ENCODE assay signal across 28 cellular contexts in genomic region chr7:154564676-154565075, GRCh38.
"Had no signal": no experiment of that assay in that cellular context is flagged by ENCODE, and none has a peak within 500 bp of the region (broad histone marks: within the 10 kb centered on the region; RNA-seq: fewer than 3 reads in every experiment).

No MANE protein-coding gene starts in this region.

- H3K27ac Mint-ChIP-seq: mesothelial cell of epicardium; naive thymus-derived CD4-positive, alpha-beta T cell; natural killer cell treated with Interleukin-12 subunit alpha and Interleukin-12 subunit beta and Interleukin-15 and Interleukin-18, amount 100 ng/mL, for 72 hours; stimulated activated effector memory CD8-positive, alpha-beta T cell treated with anti-CD3 and anti-CD28 coated beads, Interleukin-12 subunit alpha, Interleukin-12 subunit beta, amount 100 ng/mL, for 72 hours; stimulated activated naive CD8-positive, alpha-beta T cell treated with anti-CD3 and anti-CD28 coated beads, Interleukin-15, Interleukin-2, amounts not matched to agents 100 ng/mL and 50 ng/mL, for 24 hours; type B pancreatic cell had no signal

- H3K27me3 ChIP-seq: left lung, ovary, testis, tibial artery, uterus had no signal

- H3K4me3 Mint-ChIP-seq: mesothelial cell of epicardium; naive thymus-derived CD4-positive, alpha-beta T cell; natural killer cell treated with Interleukin-12 subunit alpha and Interleukin-12 subunit beta and Interleukin-15 and Interleukin-18, amount 100 ng/mL, for 72 hours; stimulated activated effector memory CD8-positive, alpha-beta T cell treated with anti-CD3 and anti-CD28 coated beads, Interleukin-12 subunit alpha, Interleukin-12 subunit beta, amount 100 ng/mL, for 72 hours; stimulated activated naive CD8-positive, alpha-beta T cell treated with anti-CD3 and anti-CD28 coated beads, Interleukin-15, Interleukin-2, amounts not matched to agents 100 ng/mL and 50 ng/mL, for 24 hours; type B pancreatic cell had no signal

- H3K27me3 Mint-ChIP-seq: naive thymus-derived CD4-positive, alpha-beta T cell; natural killer cell treated with Interleukin-12 subunit alpha and Interleukin-12 subunit beta and Interleukin-15 and Interleukin-18, amount 100 ng/mL, for 72 hours; stimulated activated naive CD8-positive, alpha-beta T cell treated with anti-CD3 and anti-CD28 coated beads, Interleukin-15, Interleukin-2, amounts not matched to agents 100 ng/mL and 50 ng/mL, for 24 hours; type B pancreatic cell had no signal

- H3K36me3 Mint-ChIP-seq: mesothelial cell of epicardium; naive thymus-derived CD4-positive, alpha-beta T cell; natural killer cell treated with Interleukin-12 subunit alpha and Interleukin-12 subunit beta and Interleukin-15 and Interleukin-18, amount 100 ng/mL, for 72 hours; stimulated activated effector memory CD8-positive, alpha-beta T cell treated with anti-CD3 and anti-CD28 coated beads, Interleukin-12 subunit alpha, Interleukin-12 subunit beta, amount 100 ng/mL, for 72 hours; type B pancreatic cell had no signal

- H3K4me3 ChIP-seq: left lung, lower lobe of right lung, mucosa of descending colon, ovary, prostate gland, skin epidermis, testis, tibial artery, uterus had no signal

- H3K27ac ChIP-seq: left lung, lower lobe of right lung, ovary, prostate gland, skin epidermis, testis, tibial artery, uterus had no signal

- H3K36me3 ChIP-seq: left lung, lower lobe of right lung, ovary, prostate gland, tibial artery, uterus had no signal

- H3K9me3 Mint-ChIP-seq: mesothelial cell of epicardium, type B pancreatic cell had no signal

- DNase-seq: kidney glomerular epithelial cell; left colon; left lung; lower lobe of right lung; mammary epithelial cell; mesendoderm; mucosa of descending colon; naive thymus-derived CD4-positive, alpha-beta T cell; ovary; posterior cingulate gyrus; retina; right cardiac atrium; stimulated activated CD4-positive, alpha-beta T cell treated with anti-CD3 and anti-CD28 coated beads, Interleukin-12 subunit alpha, Interleukin-12 subunit beta, amount 100 ng/mL, for 4 hours; stimulated activated CD4-positive, alpha-beta T cell treated with anti-CD3 and anti-CD28 coated beads, Interleukin-15, amount 100 ng/mL, for 24 hours; stimulated activated CD4-positive, alpha-beta T cell treated with anti-CD3 and anti-CD28 coated beads, Interleukin-2, amount 100 ng/mL, for 24 hours; stimulated activated CD4-positive, alpha-beta T cell treated with anti-CD3 and anti-CD28 coated beads, Interleukin-4, amount 100 ng/mL, for 24 hours; stimulated activated naive CD4-positive, alpha-beta T cell; testis; tibial artery; uterus had no signal

- H3K4me1 ChIP-seq: left lung, lower lobe of right lung, prostate gland, testis, tibial artery, uterus had no signal

- H3K4me1 Mint-ChIP-seq: mesothelial cell of epicardium; naive thymus-derived CD4-positive, alpha-beta T cell; stimulated activated effector memory CD8-positive, alpha-beta T cell treated with anti-CD3 and anti-CD28 coated beads, Interleukin-12 subunit alpha, Interleukin-12 subunit beta, amount 100 ng/mL, for 72 hours had no signal

- ATAC-seq: left colon; left lung; lower lobe of right lung; mucosa of descending colon; naive thymus-derived CD4-positive, alpha-beta T cell; natural killer cell treated with Interleukin-12 subunit alpha and Interleukin-12 subunit beta and Interleukin-15 and Interleukin-18, amount 100 ng/mL, for 72 hours; right cardiac atrium; sciatic nerve; stimulated activated effector memory CD8-positive, alpha-beta T cell treated with anti-CD3 and anti-CD28 coated beads, Interleukin-12 subunit alpha, Interleukin-12 subunit beta, amount 100 ng/mL, for 72 hours had no signal
